20 cellular contexts compared by ENCODE assay signal in genomic region chr3:157071744-157072525, GRCh38.
"Had no signal": no experiment of that assay in that cellular context is flagged by ENCODE, and none has a peak within 500 bp of the region (broad histone marks: within the 10 kb centered on the region; RNA-seq: fewer than 3 reads in every experiment).

No MANE protein-coding gene starts in this region.

- H3K4me3 Mint-ChIP-seq: activated naive CD8-positive, alpha-beta T cell treated with anti-CD3 and anti-CD28 coated beads for 36 hours; nephron had no signal

- H3K4me3 ChIP-seq: heart right ventricle, sigmoid colon, smooth muscle cell, testis, vagina had no signal

- H3K27me3 ChIP-seq: heart right ventricle, sigmoid colon, testis, vagina had no signal

- H3K36me3 Mint-ChIP-seq: activated naive CD8-positive, alpha-beta T cell treated with anti-CD3 and anti-CD28 coated beads for 36 hours had no signal

- H3K27me3 Mint-ChIP-seq: activated naive CD8-positive, alpha-beta T cell treated with anti-CD3 and anti-CD28 coated beads for 36 hours had no signal

- H3K27ac ChIP-seq: sigmoid colon, testis, vagina had no signal

- H3K36me3 ChIP-seq: heart right ventricle, sigmoid colon, vagina had no signal

- H3K9me3 ChIP-seq: heart right ventricle, sigmoid colon, testis, vagina had no signal

- ATAC-seq: activated CD4-positive, CD25-positive, alpha-beta regulatory T cell treated with anti-CD3 and anti-CD28 coated beads, Interleukin-2, amount 50 U/mL, for 24 hours; heart right ventricle; left cardiac atrium had no signal

- H3K27ac Mint-ChIP-seq: activated naive CD8-positive, alpha-beta T cell treated with anti-CD3 and anti-CD28 coated beads for 36 hours; nephron had no signal

- H3K4me2 ChIP-seq: smooth muscle cell had no signal

- DNase-seq: activated gamma-delta T cell treated with Interleukin-2 at 50 U/mL for 16 hours; activated naive CD8-positive, alpha-beta T cell treated with anti-CD3 and anti-CD28 coated beads for 36 hours; amygdala; cortex of kidney; erythroblast; foreskin fibroblast; heart right ventricle; islet precursor cell; left cardiac atrium; midbrain; sigmoid colon; stimulated activated CD4-positive, alpha-beta T cell treated with anti-CD3 and anti-CD28 coated beads, Interleukin-15, amount 100 ng/mL, for 24 hours; stimulated activated naive CD4-positive, alpha-beta T cell; testis; trophoblast cell had no signal

- FAIRE-seq: bronchial epithelial cell had no signal

- H3K9me3 Mint-ChIP-seq: activated naive CD8-positive, alpha-beta T cell treated with anti-CD3 and anti-CD28 coated beads for 36 hours; nephron had no signal
